ENCODE assay signal across 8 cellular contexts in genomic region chr7:5423844-5424688, GRCh38. TPM values are rescaled to one million over a fixed set of nuclear protein-coding genes. Genes with fewer than 3 reads are reported as not detected.
DNase-seq lines count a peak whose midpoint lies in the region; ATAC-seq and TF ChIP-seq lines count a peak whose summit lies in the region.

No MANE protein-coding gene starts in this region.

- WGBS in adipose tissue, 3 donors, result 0 to 1% (median 0%) methylated on average over 43 to 56 of the region's 56 CpGs

- DNase-seq in EH (ENCODE audit: low read depth) (peak; percentile 99), KG1 (lab: John Stamatoyannopoulos, UW) (peak; percentile 96), glutamatergic neuron (peak; percentile 95), neural progenitor cell (ENCODE audit: low spot score) (peak; percentile 98)

- H3K27ac Mint-ChIP-seq in glutamatergic neuron (ENCODE audit: unreplicated experiment) (peak overlapping the region; percentile 99), neural progenitor cell (peak overlapping the region; percentile 100)

- H3K36me3 Mint-ChIP-seq in glutamatergic neuron (ENCODE audit: unreplicated experiment) (no peaks in the 10 kb centered on the region), neural progenitor cell (peaks cover 2% of the 10 kb centered on the region)

- ATAC-seq in GM18511 (IDR thresholded peaks at IDR 0.05; ENCODE audit: unreplicated experiment) (no peak), GM21619 (IDR thresholded peaks at IDR 0.05; ENCODE audit: unreplicated experiment) (no peak)

- H3K27ac ChIP-seq in OCI-LY3 (ENCODE audit: low read length) (peak overlapping the region; percentile 3; the same call in 1 of the 2 replicates), adipose tissue (ENCODE audit: low read depth, low read length) (peak overlapping the region; percentile 41), neural progenitor cell (peak overlapping the region; percentile 94)

- no peak for TF ChIP-seq CTCF in OCI-LY3 (IDR thresholded peaks at IDR 0.05; ENCODE audit: low read depth, low read length)
- TF ChIP-seq CTCF in glutamatergic neuron (IDR thresholded peaks at IDR 0.05; ENCODE audit: partially characterized antibody, unreplicated experiment), result no peak
- TF ChIP-seq CTCF in neural progenitor cell (IDR thresholded peaks at IDR 0.05), result no peak

- H3K4me1 ChIP-seq in OCI-LY3 (ENCODE audit: low read length), result no peaks in the 10 kb centered on the region
- H3K4me1 ChIP-seq in neural progenitor cell, result peaks cover 20% of the 10 kb centered on the region

- H3K27me3 ChIP-seq in OCI-LY3 (ENCODE audit: low read depth, low read length) (peaks cover 6% of the 10 kb centered on the region), neural progenitor cell (peaks cover 55% of the 10 kb centered on the region)

- H3K4me3 ChIP-seq in OCI-LY3 (ENCODE audit: low read length) (peak overlapping the region; percentile 95), neural progenitor cell (peak overlapping the region; percentile 88)

- H3K27me3 Mint-ChIP-seq in glutamatergic neuron (ENCODE audit: unreplicated experiment) (peaks cover 22% of the 10 kb centered on the region), neural progenitor cell (ENCODE audit: insufficient read depth, low read depth) (peaks cover 10% of the 10 kb centered on the region)

- H3K4me2 ChIP-seq in OCI-LY3 (ENCODE audit: low read length) (peak overlapping the region; percentile 96), neural progenitor cell (peak overlapping the region; percentile 96)

- peak overlapping the region; percentile 95 for H3K4me3 Mint-ChIP-seq in glutamatergic neuron (ENCODE audit: unreplicated experiment)
- H3K4me3 Mint-ChIP-seq in neural progenitor cell, result peak overlapping the region; percentile 96

- peak overlapping the region; percentile 95 for H3K9ac ChIP-seq in OCI-LY3 (ENCODE audit: low read length)
- peak overlapping the region; percentile 51 for H3K9ac ChIP-seq in neural progenitor cell

- no peaks in the 10 kb centered on the region for H3K36me3 ChIP-seq in OCI-LY3 (replicated peaks; ENCODE audit: low read depth, low read length)
- H3K36me3 ChIP-seq in neural progenitor cell, result no peaks in the 10 kb centered on the region

- no peaks in the 10 kb centered on the region for H3K9me3 ChIP-seq in OCI-LY3 (ENCODE audit: insufficient read depth, low read length)
- no peaks in the 10 kb centered on the region for H3K9me3 ChIP-seq in neural progenitor cell (ENCODE audit: low read depth)

- H3K79me2 ChIP-seq in OCI-LY3 (ENCODE audit: low read length), result peaks cover 13% of the 10 kb centered on the region; the same call in 1 of the 2 replicates
- peaks cover 70% of the 10 kb centered on the region for H3K79me2 ChIP-seq in neural progenitor cell (ENCODE audit: low read depth)

- H4K20me1 ChIP-seq in OCI-LY3 (ENCODE audit: insufficient read depth, low read length) (no peaks in the 10 kb centered on the region), neural progenitor cell (ENCODE audit: low read depth) (peaks cover 53% of the 10 kb centered on the region)

- H3K4me1 Mint-ChIP-seq in glutamatergic neuron (ENCODE audit: low read depth, unreplicated experiment) (no peaks in the 10 kb centered on the region), neural progenitor cell (peaks cover 10% of the 10 kb centered on the region)

- peak overlapping the region; percentile 41 for H2AFZ ChIP-seq in OCI-LY3 (ENCODE audit: low read depth, low read length)
- H2AFZ ChIP-seq in neural progenitor cell (replicated peaks), result no peak overlapping the region

- H3F3A ChIP-seq in neural progenitor cell (ENCODE audit: low read depth), result peaks cover 75% of the 10 kb centered on the region

- H3K9me3 Mint-ChIP-seq in glutamatergic neuron (ENCODE audit: unreplicated experiment), result peaks cover 27% of the 10 kb centered on the region
- no peaks in the 10 kb centered on the region for H3K9me3 Mint-ChIP-seq in neural progenitor cell

RNA-seq across cellular contexts. Expression of gene TNRC18, which starts 0.4 kb away (rescaled TPM):
- 10 to 100 TPM; 20.4 to 45.5 (median 28.0) TPM for polyA plus RNA-seq in adipose tissue
- total RNA-seq in glutamatergic neuron (ENCODE audit: unreplicated experiment) (54.6 TPM), neural progenitor cell (ENCODE audit: low replicate concordance) (16.1 and 27.2 TPM in 2 replicates)

Comparison
In these comparisons a context has a peak if more than half of its experiments do, and no peak if none do; other contexts are left out.
1. H3K27ac ChIP-seq: peak in every context shown above with its lines; median percentile 94 in neural progenitor cell; 41 in adipose tissue; 3 in OCI-LY3.